Comparison of ENCODE assay signal across 9 cellular contexts in the genomic region with DNA sequence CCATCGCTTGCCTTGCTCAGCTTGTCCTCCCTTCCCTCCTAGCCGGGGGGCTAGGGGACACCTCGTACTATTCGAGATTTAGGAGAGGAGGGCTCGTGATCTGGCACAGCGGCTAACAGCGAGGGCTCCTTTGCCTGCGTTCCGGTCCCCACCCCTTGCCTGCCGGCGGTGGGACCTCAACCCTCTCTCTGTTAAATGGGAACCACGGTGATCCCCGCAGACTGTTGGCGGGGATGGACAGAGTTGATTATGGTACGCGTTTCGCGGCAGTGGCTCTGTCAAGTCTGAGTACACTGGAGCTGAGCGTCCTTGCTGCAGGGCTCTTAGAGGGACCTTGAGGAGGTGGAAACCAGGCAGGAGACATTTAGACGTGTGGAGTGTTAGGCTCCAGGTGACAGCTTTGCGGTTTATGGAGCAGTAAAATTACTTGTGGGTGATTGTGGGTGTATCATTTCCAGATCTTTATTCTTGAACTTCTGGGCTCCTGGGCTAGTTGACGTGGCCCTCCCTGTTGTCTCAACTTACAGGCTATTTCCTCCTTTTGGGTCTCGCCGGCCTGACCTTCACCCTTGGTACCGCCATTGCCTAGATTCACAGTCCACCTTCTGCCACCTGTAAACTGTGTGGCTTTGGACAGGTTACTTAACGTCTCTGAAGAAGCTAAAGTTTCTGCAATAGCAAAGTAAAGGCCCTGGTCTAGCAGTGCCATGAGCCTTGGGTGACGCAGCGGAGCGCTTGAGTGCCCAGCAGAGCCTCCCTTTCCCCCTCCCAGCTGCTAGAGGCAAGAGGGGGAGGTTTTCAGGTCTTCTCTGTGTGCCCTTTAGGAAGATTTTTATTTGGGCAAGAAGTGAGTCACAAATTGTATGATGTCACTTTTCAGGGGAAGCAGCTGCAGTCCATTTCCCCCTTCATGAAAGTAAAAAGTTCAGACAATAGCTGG. TPM values are rescaled to one million over a fixed set of nuclear protein-coding genes. Genes with fewer than 3 reads are reported as not detected.
DNase-seq lines count a peak whose midpoint lies in the region; ATAC-seq, FAIRE-seq and TF ChIP-seq lines count a peak whose summit lies in the region.
"Had no signal": no experiment of that assay in that cellular context is flagged by ENCODE, and none has a peak within 500 bp of the region (broad histone marks: within the 10 kb centered on the region; RNA-seq: fewer than 3 reads in every experiment).

No MANE protein-coding gene starts in this region.

- no peaks in the 10 kb centered on the region for H4K20me1 ChIP-seq in keratinocyte (ENCODE audit: control insufficient read depth, extremely low read depth, insufficient read depth, low read length)

- H3K27ac Mint-ChIP-seq in T-helper 2 cell treated with Interferon-gamma antibody and Interleukin-4, amounts not matched to agents 5 μg/mL and 100 μg/mL, for 36 hours = peak overlapping the region; percentile 87

- H3K4me1 ChIP-seq in HUES48 (ENCODE audit: control insufficient read depth, insufficient read depth, low read length) (peaks cover 5% of the 10 kb centered on the region), keratinocyte (ENCODE audit: control insufficient read depth, extremely low read depth, insufficient read depth, low read length) (peaks cover 10% of the 10 kb centered on the region)

- no peaks in the 10 kb centered on the region for H3K36me3 ChIP-seq in HUES48 (ENCODE audit: control insufficient read depth, insufficient read depth, low read length)
- peaks cover 0 to 1% of the 10 kb centered on the region in 2 experiments for H3K36me3 ChIP-seq in keratinocyte (ENCODE audit: control insufficient read depth in 2 of 2, extremely low read depth in 1 of 2, insufficient read depth in 2 of 2, low read length in 2 of 2)

- H3K9me1 ChIP-seq in keratinocyte (ENCODE audit: control insufficient read depth, extremely low read depth, insufficient read depth, low read length) = no peaks in the 10 kb centered on the region

- peak overlapping the region; percentile 100 for H2AFZ ChIP-seq in keratinocyte (ENCODE audit: control insufficient read depth, low read length)

- TF ChIP-seq CTCF in cardiac fibroblast (IDR thresholded peaks at IDR 0.05; ENCODE audit: low read depth, low read length) (no peak), keratinocyte (optimal IDR thresholded peaks at IDR 0.05 in 1 of 3, IDR thresholded peaks at IDR 0.05 in 1 of 3, conservative IDR thresholded peaks at IDR 0.05 in 1 of 3; ENCODE audit: extremely low read depth in 1 of 3, insufficient read depth in 2 of 3, low read length in 3 of 3) (no peak)

- H3K4me1 Mint-ChIP-seq in T-helper 2 cell treated with Interferon-gamma antibody and Interleukin-4, amounts not matched to agents 5 μg/mL and 100 μg/mL, for 36 hours (ENCODE audit: low read depth) = peaks cover 38% of the 10 kb centered on the region

- peak overlapping the region; percentile 93 for H3K4me3 Mint-ChIP-seq in T-helper 2 cell treated with Interferon-gamma antibody and Interleukin-4, amounts not matched to agents 5 μg/mL and 100 μg/mL, for 36 hours

- ATAC-seq in GM21526 (IDR thresholded peaks at IDR 0.05; ENCODE audit: low FRiP score, unreplicated experiment) = peak; percentile 17

- peaks cover 34% of the 10 kb centered on the region for H3K79me2 ChIP-seq in keratinocyte (ENCODE audit: control insufficient read depth, insufficient read depth, low read length)

- H3K27me3 ChIP-seq in HUES48 (ENCODE audit: control insufficient read depth, insufficient read depth, low read length) (peaks cover 15% of the 10 kb centered on the region), keratinocyte (ENCODE audit: control insufficient read depth, extremely low read depth, insufficient read depth, low read length) (no peaks in the 10 kb centered on the region)

- H3K9me3 Mint-ChIP-seq in T-helper 2 cell treated with Interferon-gamma antibody and Interleukin-4, amounts not matched to agents 5 μg/mL and 100 μg/mL, for 36 hours = peaks cover 22% of the 10 kb centered on the region

- H3K4me3 ChIP-seq in HUES48 (ENCODE audit: low read depth, low read length) (peak overlapping the region; percentile 90), cardiac fibroblast (replicated peaks in 1 of 2; ENCODE audit: low read depth in 2 of 2, low read length in 2 of 2) (peak overlapping the region; percentile 97), keratinocyte (ENCODE audit: control insufficient read depth in 2 of 3, extremely low read depth in 1 of 3, insufficient read depth in 2 of 3, low read depth in 1 of 3, low read length in 3 of 3) (peak overlapping the region; percentile 93 to 95 (median 94))

- dilution Hi-C loops in keratinocyte (cut with MboI; ENCODE audit: extremely low pct_ligation_motif_present, low sequenced_read_pairs) = no loop called here

- H3K27ac ChIP-seq in HUES48 (ENCODE audit: low read depth, low read length) = peak overlapping the region; percentile 51
- H3K27ac ChIP-seq in keratinocyte (ENCODE audit: control insufficient read depth, insufficient read depth, low read length) = peak overlapping the region; percentile 85

- H3K9ac ChIP-seq in HUES48 (ENCODE audit: low read depth, low read length) (peak overlapping the region; percentile 44), keratinocyte (ENCODE audit: control insufficient read depth, extremely low read depth, insufficient read depth, low read length) (peak overlapping the region; percentile 94)

- H3K9me3 ChIP-seq in HUES48 (ENCODE audit: control insufficient read depth, insufficient read depth, low read length) = no peaks in the 10 kb centered on the region
- H3K9me3 ChIP-seq in keratinocyte (ENCODE audit: control insufficient read depth, low read depth, low read length) = no peaks in the 10 kb centered on the region

- H3K4me2 ChIP-seq in keratinocyte (ENCODE audit: control insufficient read depth, extremely low read depth, insufficient read depth, low read depth, low read length) = peak overlapping the region; percentile 100

- peaks cover 32% of the 10 kb centered on the region for H3K36me3 Mint-ChIP-seq in T-helper 2 cell treated with Interferon-gamma antibody and Interleukin-4, amounts not matched to agents 5 μg/mL and 100 μg/mL, for 36 hours (ENCODE audit: low read depth)

- H3K27me3 Mint-ChIP-seq in T-helper 2 cell treated with Interferon-gamma antibody and Interleukin-4, amounts not matched to agents 5 μg/mL and 100 μg/mL, for 36 hours (ENCODE audit: low read depth) = peaks cover 3% of the 10 kb centered on the region

- DNase-seq in EH (ENCODE audit: low read depth) = peak; percentile 78
- peak; percentile 47 for DNase-seq in T-helper 2 cell treated with Interferon-gamma antibody and Interleukin-4, amounts not matched to agents 5 μg/mL and 100 μg/mL, for 36 hours (ENCODE audit: low spot score)
- DNase-seq in cardiac fibroblast (ENCODE audit: low read depth in 2 of 2) = peak; percentile 64 to 80
- peak; percentile 26 for DNase-seq in keratinocyte (ENCODE audit: low read depth, low spot score)
- peak in 2 of 3 donors; percentile 11 to 22 for DNase-seq in stimulated activated CD4-positive, alpha-beta T cell treated with anti-CD3 and anti-CD28 coated beads, Interleukin-12 subunit alpha, Interleukin-12 subunit beta, amount 100 ng/mL, for 48 hours (ENCODE audit: low read depth in 2 of 3, low spot score in 1 of 3)
- no peak for DNase-seq in NCI-H446 (lab: John Stamatoyannopoulos, UW)

- peak; percentile 43 for FAIRE-seq in keratinocyte (lab: Jason Lieb, UNC)
- FAIRE-seq: endometrium had no signal

RNA-seq across cellular contexts. Expression of a gene that starts 0.7 kb away (rescaled TPM):
- polyA plus RNA-seq in keratinocyte = 14.2 to 26.1 TPM (median 23.2 TPM) in 3 replicates
- polyA plus RNA-seq in keratinocyte (2011; ENCODE audit: low read depth) = 2.3 TPM
- 18.8 and 24.4 TPM in 2 replicates for polyA plus RNA-seq in keratinocyte (2011; cell fraction: cytosol; rRNA removed)
- polyA plus RNA-seq in keratinocyte (2011; cell fraction: nucleus; rRNA removed) = 20.4 and 21.8 TPM in 2 replicates
- 6.3 and 25.5 TPM in 2 replicates for polyA plus RNA-seq in keratinocyte (2012; ENCODE audit: low replicate concordance)
- 6.2 to 14.1 TPM (median 9.7 TPM) in 3 replicates for polyA minus RNA-seq in keratinocyte
- polyA minus RNA-seq in keratinocyte (2011; cell fraction: cytosol; rRNA and poly(A)+ RNA removed) = 15.7 TPM
- polyA minus RNA-seq in keratinocyte (2011; cell fraction: nucleus; rRNA and poly(A)+ RNA removed) = 7.2 and 12.8 TPM in 2 replicates

RNA-seq across cellular contexts. Expression of a gene that starts 16.6 kb away (rescaled TPM):
- polyA plus RNA-seq in keratinocyte = not detected in 3 replicates
- polyA plus RNA-seq in keratinocyte (2011; ENCODE audit: low read depth) = not detected
- not detected in 2 replicates for polyA plus RNA-seq in keratinocyte (2011; cell fraction: cytosol; rRNA removed)
- polyA plus RNA-seq in keratinocyte (2011; cell fraction: nucleus; rRNA removed) = not detected in 2 replicates
- polyA plus RNA-seq in keratinocyte (2012; ENCODE audit: low replicate concordance) = not detected in 2 replicates
- not detected in 3 replicates for polyA minus RNA-seq in keratinocyte
- polyA minus RNA-seq in keratinocyte (2011; cell fraction: cytosol; rRNA and poly(A)+ RNA removed) = not detected
- not detected in 2 replicates for polyA minus RNA-seq in keratinocyte (2011; cell fraction: nucleus; rRNA and poly(A)+ RNA removed)

Comparison
In these comparisons a context has a peak if more than half of its experiments do, and no peak if none do; other contexts are left out.
1. DNase-seq: peak in EH (single experiment), T-helper 2 cell treated with Interferon-gamma antibody and Interleukin-4, amounts not matched to agents 5 μg/mL and 100 μg/mL, for 36 hours (single experiment), cardiac fibroblast (2 of 2), keratinocyte (single experiment) and stimulated activated CD4-positive, alpha-beta T cell treated with anti-CD3 and anti-CD28 coated beads, Interleukin-12 subunit alpha, Interleukin-12 subunit beta, amount 100 ng/mL, for 48 hours (2 of 3); none in NCI-H446 (0 of 2).
2. Peak in every context shown above with its lines, with median percentiles within 50 percentile points of each other: H3K4me3 ChIP-seq.